In the genomic region with DNA sequence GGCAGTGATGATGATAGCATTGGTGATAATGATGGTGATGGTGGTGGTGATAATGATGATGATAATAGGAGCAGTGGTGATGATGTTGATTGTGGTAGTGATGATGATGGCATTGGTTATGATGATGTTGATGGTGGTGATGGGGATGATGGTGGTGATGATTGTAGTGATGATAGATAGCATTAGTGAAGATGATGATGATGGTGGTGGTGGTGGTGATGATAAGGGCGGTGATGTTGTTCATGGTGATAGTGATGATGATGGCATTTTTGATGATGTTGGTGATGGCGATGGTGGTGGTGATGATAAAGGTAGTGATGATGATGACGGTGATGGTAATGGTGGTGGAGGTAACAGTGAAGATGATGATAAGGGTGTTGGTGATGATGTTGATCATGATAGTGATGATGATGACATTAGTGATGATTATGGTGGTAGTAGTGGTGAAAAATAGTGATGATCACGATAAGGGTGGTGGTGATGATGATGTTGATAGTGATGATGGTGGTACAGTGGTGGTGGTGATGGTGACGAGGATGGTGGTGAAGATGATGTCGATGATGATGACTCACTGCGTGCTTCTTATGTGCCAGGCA, we compare ENCODE assay signal across 27 cellular contexts.
DNase-seq lines count a peak whose midpoint lies in the region; ATAC-seq, FAIRE-seq and TF ChIP-seq lines count a peak whose summit lies in the region.
"Had no signal": no experiment of that assay in that cellular context is flagged by ENCODE, and none has a peak within 500 bp of the region (broad histone marks: within the 10 kb centered on the region; RNA-seq: fewer than 3 reads in every experiment).

No MANE protein-coding gene starts in this region.

- CTCF ChIA-PET in HEK293 (lab: Yijun Ruan, JAX) (interaction anchor here (1.0 kb wide), 1 partner anchor 11 kb away, joined by 4 read pairs; no protein-coding TSS in a partner anchor), WTC11 (lab: Charles Lee) (no interaction called here), H1 (lab: Charles Lee; ENCODE audit: partially characterized antibody) (interaction anchor here (1.2 kb wide), 1 partner anchor 15 kb away, joined by 5 read pairs; no protein-coding TSS in a partner anchor)
- CTCF ChIA-PET in activated CD4-positive, alpha-beta memory T cell treated with anti-CD3 and anti-CD28 coated beads, Interleukin-2, amount 10 ng/mL, durations not matched to agents 7 days and 5 days (lab: Charles Lee), result no interaction called here

- no peaks in the 10 kb centered on the region for H3K4me1 Mint-ChIP-seq in WTC11
- no peaks in the 10 kb centered on the region for H3K4me1 Mint-ChIP-seq in activated CD4-positive, alpha-beta memory T cell treated with anti-CD3 and anti-CD28 coated beads, Interleukin-2, amount 10 ng/mL, durations not matched to agents 7 days and 5 days
- H3K4me1 Mint-ChIP-seq: CD14-positive monocyte; CD4-positive, alpha-beta memory T cell; CD4-positive, CD25-positive, alpha-beta regulatory T cell; CD8-positive, alpha-beta memory T cell had no signal

- H3K27ac ChIP-seq in HEK293 (ENCODE audit: extremely low read depth, low read depth, low read length) (no peak overlapping the region), H1 (ENCODE audit: low read depth, low read length) (no peak overlapping the region)
- H3K27ac ChIP-seq: BLaER1 had no signal

- H3K14ac ChIP-seq in H1 (ENCODE audit: insufficient read length), result no peak overlapping the region

- no peaks in the 10 kb centered on the region for H3K79me1 ChIP-seq in H1 (ENCODE audit: low read depth, low read length)

- no peak overlapping the region for H2BK120ac ChIP-seq in H1 (replicated peaks; ENCODE audit: low read depth, low read length)

- H3K36me3 Mint-ChIP-seq in WTC11, result no peaks in the 10 kb centered on the region
- no peaks in the 10 kb centered on the region for H3K36me3 Mint-ChIP-seq in activated CD4-positive, alpha-beta memory T cell treated with anti-CD3 and anti-CD28 coated beads, Interleukin-2, amount 10 ng/mL, durations not matched to agents 7 days and 5 days (ENCODE audit: low read depth)
- H3K36me3 Mint-ChIP-seq: CD14-positive monocyte; CD4-positive, alpha-beta memory T cell; CD4-positive, CD25-positive, alpha-beta regulatory T cell; CD8-positive, alpha-beta memory T cell had no signal

- no peak overlapping the region for H4K5ac ChIP-seq in H1 (ENCODE audit: insufficient read length, low read depth, low read length)

- no peak for TF ChIP-seq EP300 in H1 (IDR thresholded peaks at IDR 0.05; ENCODE audit: borderline replicate concordance in 1 of 2, low read depth in 2 of 2, low read length in 2 of 2)

- no peak overlapping the region for H4K91ac ChIP-seq in H1 (replicated peaks; ENCODE audit: insufficient read length, low read length)

- no peak overlapping the region for H3K4ac ChIP-seq in H1 (replicated peaks; ENCODE audit: insufficient read length, low read depth, low read length)

- FAIRE-seq in HTR-8/SVneo (lab: Jason Lieb, UNC), result peak; percentile 51
- no peak for FAIRE-seq in H1 (lab: Jason Lieb, UNC)
- FAIRE-seq: A204.1, G401.6, GM12891, GM19239 had no signal

- POLR2A ChIA-PET in HEK293 (lab: Yijun Ruan, JAX), result no interaction called here
- POLR2A ChIA-PET in WTC11 (lab: Charles Lee), result no interaction called here
- POLR2A ChIA-PET in H1 (lab: Charles Lee; ENCODE audit: partially characterized antibody), result no interaction called here
- POLR2A ChIA-PET in activated CD4-positive, alpha-beta memory T cell treated with anti-CD3 and anti-CD28 coated beads, Interleukin-2, amount 10 ng/mL, durations not matched to agents 7 days and 5 days (lab: Charles Lee), result no interaction called here

- H3K23me2 ChIP-seq in H1 (ENCODE audit: low read depth, low read length), result peaks cover 33% of the 10 kb centered on the region; the same call in 1 of the 2 replicates

- H2AK5ac ChIP-seq in H1 (ENCODE audit: low read depth, low read length), result no peak overlapping the region

- no peak overlapping the region for H2AFZ ChIP-seq in H1 (ENCODE audit: low read length)

- H4K20me1 ChIP-seq in H1 (replicated peaks in 1 of 2; ENCODE audit: control insufficient read depth in 1 of 2, insufficient read depth in 2 of 2, low read length in 2 of 2), result peaks cover 0 to 10% of the 10 kb centered on the region in 2 experiments
- H4K20me1 ChIP-seq: BLaER1 had no signal

- H3K18ac ChIP-seq in H1 (ENCODE audit: extremely low read depth, low read length), result no peak overlapping the region

- no peak overlapping the region for H3K4me2 ChIP-seq in H1 (ENCODE audit: insufficient read depth in 1 of 2, low read depth in 2 of 2, low read length in 2 of 2)
- H3K4me2 ChIP-seq: BLaER1 had no signal

- H3K9me3 Mint-ChIP-seq in WTC11, result no peaks in the 10 kb centered on the region
- H3K9me3 Mint-ChIP-seq in activated CD4-positive, alpha-beta memory T cell treated with anti-CD3 and anti-CD28 coated beads, Interleukin-2, amount 10 ng/mL, durations not matched to agents 7 days and 5 days, result no peaks in the 10 kb centered on the region
- H3K9me3 Mint-ChIP-seq: CD4-positive, alpha-beta memory T cell; CD8-positive, alpha-beta memory T cell had no signal

- no peak overlapping the region for H4K8ac ChIP-seq in H1 (ENCODE audit: extremely low read depth, insufficient read depth, low read length)

- DNase-seq in HTR-8/SVneo (ENCODE audit: insufficient read length, low spot score), result no peak
- DNase-seq in WTC11 (ENCODE audit: low spot score), result no peak
- no peak for DNase-seq in H1 (ENCODE audit: low read depth in 1 of 2, low spot score in 2 of 2)
- no peak for DNase-seq in activated CD4-positive, alpha-beta memory T cell treated with anti-CD3 and anti-CD28 coated beads, Interleukin-2, amount 10 ng/mL, durations not matched to agents 7 days and 5 days
- no peak for DNase-seq in sciatic nerve (ENCODE audit: low spot score)
- no peak for DNase-seq in retina
- DNase-seq in NCI-H2107 treated with DMSO at 0.1 percent for 48 hours (lab: John Stamatoyannopoulos, UW; ENCODE audit: unreplicated experiment), result no peak
- DNase-seq: 8988T; ACHN; BE2C; C1 segment of cervical spinal cord; CD4-positive, alpha-beta memory T cell; CD4-positive, CD25-positive, alpha-beta regulatory T cell; CD8-positive, alpha-beta memory T cell; COR-L47; DMS 273 treated with DMSO at 0.1 percent for 48 hours; DMS153; DMS53; DMS79 treated with DMSO at 0.1 percent for 48 hours; GF-D8 had no signal

- intact Hi-C loops in sciatic nerve (cut with DNase I), result no loop called here

- H3K27me3 Mint-ChIP-seq in WTC11 (ENCODE audit: low read depth), result no peaks in the 10 kb centered on the region
- no peaks in the 10 kb centered on the region for H3K27me3 Mint-ChIP-seq in activated CD4-positive, alpha-beta memory T cell treated with anti-CD3 and anti-CD28 coated beads, Interleukin-2, amount 10 ng/mL, durations not matched to agents 7 days and 5 days
- H3K27me3 Mint-ChIP-seq: CD4-positive, alpha-beta memory T cell had no signal

- H2BK5ac ChIP-seq in H1 (ENCODE audit: low read depth, low read length), result no peak overlapping the region

- no peak for TF ChIP-seq RAD21 in H1 (IDR thresholded peaks at IDR 0.05 in 1 of 2, conservative IDR thresholded peaks at IDR 0.05 in 1 of 2; ENCODE audit: low read depth in 2 of 2, low read length in 2 of 2)

- TF ChIP-seq CTCF in HEK293 (tag by site-specific recombination; IDR thresholded peaks at IDR 0.05) (no peak), WTC11 (IDR thresholded peaks at IDR 0.05) (no peak), H1 (IDR thresholded peaks at IDR 0.05; ENCODE audit: control extremely low read depth in 1 of 3, insufficient read depth in 1 of 3, low read depth in 1 of 3, low read length in 3 of 3) (no peak)

- H3K27ac Mint-ChIP-seq in WTC11, result no peak overlapping the region
- no peak overlapping the region for H3K27ac Mint-ChIP-seq in activated CD4-positive, alpha-beta memory T cell treated with anti-CD3 and anti-CD28 coated beads, Interleukin-2, amount 10 ng/mL, durations not matched to agents 7 days and 5 days
- H3K27ac Mint-ChIP-seq: CD14-positive monocyte; CD4-positive, alpha-beta memory T cell; CD4-positive, CD25-positive, alpha-beta regulatory T cell; CD8-positive, alpha-beta memory T cell had no signal

- H3K9me3 ChIP-seq in HEK293 (ENCODE audit: control insufficient read depth, insufficient read depth, low read depth, low read length) (no peaks in the 10 kb centered on the region), H1 (ENCODE audit: insufficient read depth in 2 of 2, low read depth in 1 of 2, low read length in 1 of 2) (no peaks in the 10 kb centered on the region)
- H3K9me3 ChIP-seq: BE2C, BLaER1 had no signal

- no peak for ATAC-seq in WTC11
- ATAC-seq in sciatic nerve, result no peak

- no peak overlapping the region for H2BK15ac ChIP-seq in H1 (ENCODE audit: low read length)

- no peak overlapping the region for H2BK20ac ChIP-seq in H1 (ENCODE audit: low read length)

- no peaks in the 10 kb centered on the region for H3K36me3 ChIP-seq in HEK293 (ENCODE audit: control insufficient read depth in 2 of 2, insufficient read depth in 1 of 2, low read length in 2 of 2)
- H3K36me3 ChIP-seq in H1 (ENCODE audit: control insufficient read depth in 2 of 4, insufficient read depth in 4 of 4, low read length in 3 of 4), result no peaks in the 10 kb centered on the region
- H3K36me3 ChIP-seq: BE2C, BLaER1 had no signal

- H3K4me3 ChIP-seq in HEK293 (ENCODE audit: low read depth, low read length), result no peak overlapping the region
- H3K4me3 ChIP-seq in H1 (ENCODE audit: extremely low read depth in 1 of 4, insufficient read depth in 2 of 4, low read depth in 3 of 4, low read length in 4 of 4), result no peak overlapping the region
- H3K4me3 ChIP-seq: BLaER1 had no signal

- peak overlapping the region; percentile 3 for H3K56ac ChIP-seq in H1 (replicated peaks; ENCODE audit: insufficient read length, low read depth, low read length)

- 0 out of 2 replicates have a peak overlapping the region, but pooled peaks have one; percentile 2 for H2BK12ac ChIP-seq in H1 (ENCODE audit: low read depth, low read length)

- no peak overlapping the region for H3K4me3 Mint-ChIP-seq in WTC11
- H3K4me3 Mint-ChIP-seq in activated CD4-positive, alpha-beta memory T cell treated with anti-CD3 and anti-CD28 coated beads, Interleukin-2, amount 10 ng/mL, durations not matched to agents 7 days and 5 days, result no peak overlapping the region
- H3K4me3 Mint-ChIP-seq: CD14-positive monocyte; CD4-positive, alpha-beta memory T cell; CD4-positive, CD25-positive, alpha-beta regulatory T cell; CD8-positive, alpha-beta memory T cell had no signal

- no peaks in the 10 kb centered on the region for H3K79me2 ChIP-seq in H1 (ENCODE audit: control insufficient read depth in 1 of 2, insufficient read depth in 2 of 2, low read length in 2 of 2)

- H3K9ac ChIP-seq in H1 (replicated peaks in 1 of 4; ENCODE audit: extremely low read depth in 1 of 4, low read depth in 3 of 4, low read length in 3 of 4), result no peak overlapping the region
- H3K9ac ChIP-seq: BLaER1 had no signal

- 91% methylated on average over 7 of the region's 7 CpGs; no CpG with 5 or more reads in 1 of the 2 experiments for WGBS in H1 (ENCODE audit: extremely low coverage in 1 of 2, insufficient coverage in 1 of 2, insufficient read length in 1 of 2, insufficient replicate concordance in 2 of 2, low coverage in 1 of 2, low lambda C conversion rate in 2 of 2, missing lambda C conversion rate in 1 of 2), 2 experiments

- no peak for TF ChIP-seq POLR2A in H1 (IDR thresholded peaks at IDR 0.05; ENCODE audit: control extremely low read depth in 1 of 2, low read depth in 2 of 2, low read length in 2 of 2)

- no peak overlapping the region for H3K23ac ChIP-seq in H1 (ENCODE audit: insufficient read length)

- H3K4me1 ChIP-seq in HEK293 (ENCODE audit: control insufficient read depth, insufficient read depth, low read length) (no peaks in the 10 kb centered on the region), H1 (replicated peaks in 1 of 4; ENCODE audit: control insufficient read depth in 3 of 4, insufficient read depth in 4 of 4, low read length in 3 of 4) (no peaks in the 10 kb centered on the region; a peak in 1 of 7 replicates)
- H3K4me1 ChIP-seq: BE2C, BLaER1 had no signal

- no peaks in the 10 kb centered on the region for H3K27me3 ChIP-seq in H1 (replicated peaks in 1 of 4; ENCODE audit: control insufficient read depth in 3 of 4, extremely low read depth in 1 of 4, insufficient read depth in 3 of 4, low read length in 3 of 4)
- H3K27me3 ChIP-seq: BE2C, BLaER1 had no signal

Comparison
In these comparisons a context has a peak if more than half of its experiments do, and no peak if none do; other contexts are left out.
1. CTCF ChIA-PET loops: an anchor here in HEK293 (1.0 kb wide) and H1 (1.2 kb wide); none called in WTC11 and activated CD4-positive, alpha-beta memory T cell treated with anti-CD3 and anti-CD28 coated beads, Interleukin-2, amount 10 ng/mL, durations not matched to agents 7 days and 5 days.